In genomic region chr11:6229911-6230310, GRCh38 we compare ENCODE assay signal across 18 cellular contexts. TPM values are rescaled to one million over a fixed set of nuclear protein-coding genes. Genes with fewer than 3 reads are reported as not detected.
DNase-seq lines count a peak whose midpoint lies in the region; ATAC-seq, FAIRE-seq and TF ChIP-seq lines count a peak whose summit lies in the region.
"Had no signal": no experiment of that assay in that cellular context is flagged by ENCODE, and none has a peak within 500 bp of the region (broad histone marks: within the 10 kb centered on the region; RNA-seq: fewer than 3 reads in every experiment).

No MANE protein-coding gene starts in this region.

- H3K27ac Mint-ChIP-seq in CD4-positive, alpha-beta memory T cell: peak overlapping the region in 6 of 7 donors; percentile 13 to 84 (median 34)
- peak overlapping the region; percentile 13 for H3K27ac Mint-ChIP-seq in activated CD8-positive, alpha-beta T cell treated with anti-CD3 and anti-CD28 coated beads for 36 hours

- peaks cover 9 to 22% of the 10 kb centered on the region in 2 donors for H3K36me3 Mint-ChIP-seq in CD4-positive, alpha-beta memory T cell
- peaks cover under 1% of the 10 kb centered on the region for H3K36me3 Mint-ChIP-seq in activated CD8-positive, alpha-beta T cell treated with anti-CD3 and anti-CD28 coated beads for 36 hours (ENCODE audit: low read depth)

- no peak overlapping the region for H3K4me3 ChIP-seq in CD4-positive, alpha-beta memory T cell (ENCODE audit: low read length in 2 of 2)
- H3K4me3 ChIP-seq: BLaER1, gastrocnemius medialis, SK-N-MC had no signal

- peaks cover 32% of the 10 kb centered on the region for H3K4me1 ChIP-seq in CD4-positive, alpha-beta memory T cell (ENCODE audit: insufficient read depth, low read length)
- H3K4me1 ChIP-seq: parathyroid adenoma had no signal

- ATAC-seq in activated CD8-positive, alpha-beta T cell treated with anti-CD3 and anti-CD28 coated beads for 36 hours: no peak
- ATAC-seq in GM21423 (IDR thresholded peaks at IDR 0.05; ENCODE audit: unreplicated experiment): no peak
- ATAC-seq: gastrocnemius medialis had no signal

- no peaks in the 10 kb centered on the region for H3K36me3 ChIP-seq in CD4-positive, alpha-beta memory T cell (ENCODE audit: insufficient read depth, low read length)
- H3K36me3 ChIP-seq: gastrocnemius medialis had no signal

- H3K4me3 Mint-ChIP-seq in CD4-positive, alpha-beta memory T cell: peak overlapping the region in 3 of 8 donors; percentile 12 to 51 (median 23)
- H3K4me3 Mint-ChIP-seq in activated CD8-positive, alpha-beta T cell treated with anti-CD3 and anti-CD28 coated beads for 36 hours: no peak overlapping the region
- H3K4me3 Mint-ChIP-seq: H9 had no signal

- no peaks in the 10 kb centered on the region for H3K27me3 ChIP-seq in CD4-positive, alpha-beta memory T cell (ENCODE audit: insufficient read depth, low read length)
- H3K27me3 ChIP-seq: BLaER1, gastrocnemius medialis had no signal

- TF ChIP-seq CTCF in activated CD8-positive, alpha-beta T cell treated with anti-CD3 and anti-CD28 coated beads for 36 hours (IDR thresholded peaks at IDR 0.05): no peak

- CTCF ChIA-PET in CD4-positive, alpha-beta memory T cell (lab: Charles Lee; ENCODE audit: partially characterized antibody): interaction anchor here (1.4 kb wide), 1 partner anchor 20 kb away, joined by 6 read pairs; no protein-coding TSS in a partner anchor
- CTCF ChIA-PET in activated CD8-positive, alpha-beta T cell treated with anti-CD3 and anti-CD28 coated beads for 36 hours (lab: Charles Lee): interaction anchor here (0.8 to 3.3 kb wide), 8 partner anchors 8 to 214 kb away, joined by 3 to 12 read pairs (median 4); no protein-coding TSS in a partner anchor

- POLR2A ChIA-PET in CD4-positive, alpha-beta memory T cell (lab: Charles Lee; ENCODE audit: partially characterized antibody): no interaction called here
- POLR2A ChIA-PET in activated CD8-positive, alpha-beta T cell treated with anti-CD3 and anti-CD28 coated beads for 36 hours (lab: Charles Lee): interaction anchor here (1.1 kb wide), 1 partner anchor 92 kb away, joined by 3 read pairs; no protein-coding TSS in a partner anchor

- intact Hi-C loops in CD4-positive, alpha-beta memory T cell (cut with micrococcal nuclease): loop anchor here (10.0 kb wide), 6 partner anchors 455 to 1755 kb away; partner anchors contain the start of genes EIF3F, MRPL17, PPFIBP2 and TRIM22
- intact Hi-C loops in activated CD8-positive, alpha-beta T cell treated with anti-CD3 and anti-CD28 coated beads for 36 hours (cut with micrococcal nuclease): no loop called here

- peak; percentile 64 for FAIRE-seq in GM18507 (lab: Jason Lieb, UNC)

- no peak for TF ChIP-seq POLR2A in erythroblast (IDR thresholded peaks at IDR 0.05; ENCODE audit: low read length)

- peaks cover 46 to 83% (median 67%) of the 10 kb centered on the region in 4 donors for H3K4me1 Mint-ChIP-seq in CD4-positive, alpha-beta memory T cell
- peaks cover 58% of the 10 kb centered on the region for H3K4me1 Mint-ChIP-seq in activated CD8-positive, alpha-beta T cell treated with anti-CD3 and anti-CD28 coated beads for 36 hours (ENCODE audit: low read depth)

- peak in 2 of 5 donors; percentile 5 to 19 for DNase-seq in CD4-positive, alpha-beta memory T cell
- no peak for DNase-seq in GM18507 (ENCODE audit: extremely low spot score, insufficient read length, low read depth)
- peak; percentile 28 for DNase-seq in activated CD8-positive, alpha-beta T cell treated with anti-CD3 and anti-CD28 coated beads for 36 hours
- peak; percentile 34 for DNase-seq in mucosa of gallbladder (ENCODE audit: low spot score)
- DNase-seq in erythroblast (lab: John Stamatoyannopoulos, UW): no peak
- DNase-seq in UCSD-AML1 (lab: John Stamatoyannopoulos, UW; ENCODE audit: unreplicated experiment): no peak
- DNase-seq in middle frontal gyrus (ENCODE audit: extremely low spot score, low spot score): no peak
- DNase-seq: central memory CD4-positive, alpha-beta T cell; gastrocnemius medialis; H9; NCI-H1092; NCI-H2171 had no signal

- no peaks in the 10 kb centered on the region for H3K27me3 Mint-ChIP-seq in CD4-positive, alpha-beta memory T cell
- no peaks in the 10 kb centered on the region for H3K27me3 Mint-ChIP-seq in activated CD8-positive, alpha-beta T cell treated with anti-CD3 and anti-CD28 coated beads for 36 hours

- no peaks in the 10 kb centered on the region for H3K9me3 ChIP-seq in CD4-positive, alpha-beta memory T cell (ENCODE audit: control insufficient read depth in 1 of 2, low read length in 2 of 2)
- H3K9me3 ChIP-seq: BLaER1, gastrocnemius medialis had no signal

- H3K27ac ChIP-seq in CD4-positive, alpha-beta memory T cell (ENCODE audit: low read depth, low read length): no peak overlapping the region
- H3K27ac ChIP-seq: BLaER1, gastrocnemius medialis, parathyroid adenoma, SK-N-MC, VCaP had no signal

- H3K9me3 Mint-ChIP-seq in CD4-positive, alpha-beta memory T cell: no peaks in the 10 kb centered on the region
- no peaks in the 10 kb centered on the region for H3K9me3 Mint-ChIP-seq in activated CD8-positive, alpha-beta T cell treated with anti-CD3 and anti-CD28 coated beads for 36 hours
- H3K9me3 Mint-ChIP-seq: H9 had no signal

RNA-seq across cellular contexts. Expression of gene FHIP1B, which starts 4.5 kb away (rescaled TPM):
- total RNA-seq in CD4-positive, alpha-beta memory T cell: 10 to 100 TPM; 48.7 to 50.8 TPM
- 10 to 100 TPM; 12.0 to 16.7 TPM for polyA plus RNA-seq in CD4-positive, alpha-beta memory T cell
- total RNA-seq in activated CD8-positive, alpha-beta T cell treated with anti-CD3 and anti-CD28 coated beads for 36 hours: 10 to 100 TPM; 14.9 to 15.1 TPM
- 65.4 TPM for total RNA-seq in mucosa of gallbladder

RNA-seq across cellular contexts. Expression of gene CNGA4, which starts 9.0 kb away (rescaled TPM):
- total RNA-seq in CD4-positive, alpha-beta memory T cell: under 1 TPM; 0.58 to 0.61 TPM
- not detected for polyA plus RNA-seq in CD4-positive, alpha-beta memory T cell
- under 1 TPM in 1 of 2 experiments, not detected in 1; 0.18 TPM for total RNA-seq in activated CD8-positive, alpha-beta T cell treated with anti-CD3 and anti-CD28 coated beads for 36 hours
- 0.26 TPM for total RNA-seq in mucosa of gallbladder
- total RNA-seq: gastrocnemius medialis, mesenteric fat pad had no signal

RNA-seq across cellular contexts. Expression of gene C11orf42, which starts 24.6 kb away (rescaled TPM):
- total RNA-seq in CD4-positive, alpha-beta memory T cell: not detected
- not detected for polyA plus RNA-seq in CD4-positive, alpha-beta memory T cell
- not detected for total RNA-seq in activated CD8-positive, alpha-beta T cell treated with anti-CD3 and anti-CD28 coated beads for 36 hours
- total RNA-seq in mucosa of gallbladder: not detected
- total RNA-seq: gastrocnemius medialis, H9, mesenteric fat pad had no signal

RNA-seq across cellular contexts. Expression of gene CCKBR, which starts 29.7 kb away (rescaled TPM):
- total RNA-seq in CD4-positive, alpha-beta memory T cell: not detected
- not detected for polyA plus RNA-seq in CD4-positive, alpha-beta memory T cell
- not detected for total RNA-seq in activated CD8-positive, alpha-beta T cell treated with anti-CD3 and anti-CD28 coated beads for 36 hours
- total RNA-seq in mucosa of gallbladder: 0.55 TPM
- total RNA-seq: gastrocnemius medialis, mesenteric fat pad had no signal

RNA-seq across cellular contexts. Expression of gene OR52W1, which starts 30.9 kb away (rescaled TPM):
- not detected for total RNA-seq in CD4-positive, alpha-beta memory T cell
- not detected for polyA plus RNA-seq in CD4-positive, alpha-beta memory T cell
- total RNA-seq in activated CD8-positive, alpha-beta T cell treated with anti-CD3 and anti-CD28 coated beads for 36 hours: not detected
- total RNA-seq in mucosa of gallbladder: not detected
- total RNA-seq: gastrocnemius medialis, H9, mesenteric fat pad had no signal

Comparison
In these comparisons a context has a peak if more than half of its experiments do, and no peak if none do; other contexts are left out.
1. DNase-seq: peak in activated CD8-positive, alpha-beta T cell treated with anti-CD3 and anti-CD28 coated beads for 36 hours (single experiment) and mucosa of gallbladder (single experiment); none in GM18507 (single experiment), erythroblast (0 of 2), UCSD-AML1 (single experiment) and middle frontal gyrus (single experiment).